In the genomic region with DNA sequence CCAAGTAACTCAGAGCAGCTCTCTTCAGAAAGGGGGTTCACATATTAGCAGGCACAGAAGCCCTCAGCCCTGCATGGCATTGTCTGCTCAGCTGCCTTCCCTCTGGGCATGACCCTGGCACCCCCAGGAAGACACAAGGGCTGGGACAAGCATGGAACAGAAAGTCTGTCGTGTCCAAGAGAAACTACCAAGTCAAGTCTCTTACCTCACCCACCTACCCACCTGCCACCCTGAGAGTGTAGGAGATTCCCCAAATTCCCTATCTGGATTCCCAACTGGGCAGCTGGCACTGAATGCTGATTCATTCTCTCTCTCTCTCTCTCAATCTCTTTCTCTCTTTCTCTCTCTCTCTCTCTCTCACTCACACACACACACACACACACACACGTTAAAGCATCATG, we compare ENCODE assay signal across 8 cellular contexts. TPM values are rescaled to one million over a fixed set of nuclear protein-coding genes. Genes with fewer than 3 reads are reported as not detected.
DNase-seq lines count a peak whose midpoint lies in the region; ATAC-seq and TF ChIP-seq lines count a peak whose summit lies in the region.

No MANE protein-coding gene starts in this region.

- H3K4me3 ChIP-seq in CD4-positive, alpha-beta memory T cell (ENCODE audit: low read length in 2 of 2): peak overlapping the region in 1 of 2 donors; percentile 15
- peak overlapping the region; percentile 38 for H3K4me3 ChIP-seq in Loucy (ENCODE audit: low read length, poor library complexity, severe bottlenecking)
- H3K4me3 ChIP-seq in coronary artery: peak overlapping the region; percentile 57
- H3K4me3 ChIP-seq in effector memory CD4-positive, alpha-beta T cell (ENCODE audit: insufficient read depth, low read depth, low read length, poor library complexity, severe bottlenecking): no peak overlapping the region

- H3K9me2 ChIP-seq in Loucy (replicated peaks; ENCODE audit: low read depth, low read length): no peaks in the 10 kb centered on the region

- H3K27ac ChIP-seq in CD4-positive, alpha-beta memory T cell (ENCODE audit: low read depth, low read length): peak overlapping the region; percentile 3
- peak overlapping the region; percentile 69 to 91 for H3K27ac ChIP-seq in coronary artery
- no peak overlapping the region for H3K27ac ChIP-seq in effector memory CD4-positive, alpha-beta T cell (ENCODE audit: insufficient read depth, low read length, poor library complexity, severe bottlenecking)

- H3K9ac ChIP-seq in Loucy (ENCODE audit: low read depth, low read length, poor library complexity, severe bottlenecking): no peak overlapping the region

- H3K36me3 ChIP-seq in CD4-positive, alpha-beta memory T cell (ENCODE audit: insufficient read depth, low read length): no peaks in the 10 kb centered on the region
- peaks cover 43% of the 10 kb centered on the region; the same call in 1 of the 2 replicates for H3K36me3 ChIP-seq in Loucy (ENCODE audit: insufficient read depth, low read length)
- H3K36me3 ChIP-seq in effector memory CD4-positive, alpha-beta T cell (ENCODE audit: control insufficient read depth, insufficient read depth, low read length): no peaks in the 10 kb centered on the region

- no peaks in the 10 kb centered on the region for H3K9me3 Mint-ChIP-seq in CD4-positive, alpha-beta memory T cell
- no peaks in the 10 kb centered on the region for H3K9me3 Mint-ChIP-seq in nephron progenitor cell

- CTCF ChIA-PET in CD4-positive, alpha-beta memory T cell (lab: Charles Lee; ENCODE audit: partially characterized antibody): interaction anchor here (1.0 to 4.1 kb wide), 3 partner anchors 17 to 211 kb away, joined by 3 to 15 read pairs (median 3); no protein-coding TSS in a partner anchor

- H3K4me1 Mint-ChIP-seq in CD4-positive, alpha-beta memory T cell: peaks cover 66 to 99% (median 83%) of the 10 kb centered on the region in 4 donors
- H3K4me1 Mint-ChIP-seq in nephron progenitor cell: peaks cover 98% of the 10 kb centered on the region

- no peak for ATAC-seq in GM18511 (IDR thresholded peaks at IDR 0.05; ENCODE audit: unreplicated experiment)

- peaks cover 93% of the 10 kb centered on the region for H4K20me1 ChIP-seq in Loucy (ENCODE audit: insufficient read depth, low read length, poor library complexity, severe bottlenecking)

- peaks cover 98% of the 10 kb centered on the region for H3K4me1 ChIP-seq in CD4-positive, alpha-beta memory T cell (ENCODE audit: insufficient read depth, low read length)
- peaks cover 68% of the 10 kb centered on the region for H3K4me1 ChIP-seq in Loucy (ENCODE audit: insufficient read depth, low read length, poor library complexity, severe bottlenecking)
- H3K4me1 ChIP-seq in effector memory CD4-positive, alpha-beta T cell (ENCODE audit: control insufficient read depth, insufficient read depth, low read length, poor library complexity, severe bottlenecking): peaks cover 86% of the 10 kb centered on the region

- TF ChIP-seq CTCF in Loucy (conservative IDR thresholded peaks at IDR 0.05; ENCODE audit: low read length): no peak
- no peak for TF ChIP-seq CTCF in coronary artery (IDR thresholded peaks at IDR 0.05)
- no peak for TF ChIP-seq CTCF in nephron progenitor cell (IDR thresholded peaks at IDR 0.05)

- peaks cover 0 to 18% of the 10 kb centered on the region in 2 donors for H3K36me3 Mint-ChIP-seq in CD4-positive, alpha-beta memory T cell
- peaks cover 6% of the 10 kb centered on the region for H3K36me3 Mint-ChIP-seq in nephron progenitor cell (ENCODE audit: low read depth)

- POLR2A ChIA-PET in CD4-positive, alpha-beta memory T cell (lab: Charles Lee; ENCODE audit: partially characterized antibody): interaction anchor here (1.5 to 9.5 kb wide), 4 partner anchors 10 to 30 kb away, joined by 3 to 118 read pairs (median 42); a partner anchor contains a TSS

- peaks cover 0 to 1% of the 10 kb centered on the region in 2 donors for H3K27me3 Mint-ChIP-seq in CD4-positive, alpha-beta memory T cell
- no peaks in the 10 kb centered on the region for H3K27me3 Mint-ChIP-seq in nephron progenitor cell (ENCODE audit: low read depth, poor library complexity)

- intact Hi-C loops in CD4-positive, alpha-beta memory T cell (cut with micrococcal nuclease): loop anchor here (2.0 to 10.0 kb wide), 3 partner anchors 20 to 87 kb away; no protein-coding TSS in a partner anchor

- peaks cover 98% of the 10 kb centered on the region for H3K79me2 ChIP-seq in Loucy (ENCODE audit: insufficient read depth, low read length)

- H3F3A ChIP-seq in Loucy (ENCODE audit: low read depth): no peaks in the 10 kb centered on the region

- H3K4me3 Mint-ChIP-seq in CD4-positive, alpha-beta memory T cell: peak overlapping the region; percentile 50 to 94 (median 74)
- H3K4me3 Mint-ChIP-seq in nephron progenitor cell: peak overlapping the region; percentile 77

- H2AFZ ChIP-seq in Loucy (ENCODE audit: low read length): no peak overlapping the region

- no peaks in the 10 kb centered on the region for H3K27me3 ChIP-seq in CD4-positive, alpha-beta memory T cell (ENCODE audit: insufficient read depth, low read length)
- H3K27me3 ChIP-seq in Loucy (ENCODE audit: insufficient read depth, low read length, poor library complexity, severe bottlenecking): no peaks in the 10 kb centered on the region
- no peaks in the 10 kb centered on the region for H3K27me3 ChIP-seq in effector memory CD4-positive, alpha-beta T cell (replicated peaks; ENCODE audit: control insufficient read depth, insufficient read depth, low read length, poor library complexity, severe bottlenecking)

- no peak for DNase-seq in CD4-positive, alpha-beta memory T cell
- DNase-seq in coronary artery (ENCODE audit: low spot score) (no peak), nephron progenitor cell (no peak), NCI-H526 treated with DMSO at 0.1 percent for 48 hours (lab: John Stamatoyannopoulos, UW) (no peak), mucosa of gallbladder (ENCODE audit: low spot score) (no peak)
- DNase-seq in effector memory CD4-positive, alpha-beta T cell: no peak

- peak overlapping the region; percentile 86 to 97 (median 95) for H3K27ac Mint-ChIP-seq in CD4-positive, alpha-beta memory T cell
- H3K27ac Mint-ChIP-seq in nephron progenitor cell: peak overlapping the region; percentile 75

- H3K4me2 ChIP-seq in Loucy (ENCODE audit: low read depth, low read length, poor library complexity, severe bottlenecking): peak overlapping the region; percentile 85

- H3K9me3 ChIP-seq in CD4-positive, alpha-beta memory T cell (ENCODE audit: control insufficient read depth in 1 of 2, low read length in 2 of 2): no peaks in the 10 kb centered on the region
- H3K9me3 ChIP-seq in Loucy (ENCODE audit: insufficient read depth, low read depth, low read length): no peaks in the 10 kb centered on the region
- no peaks in the 10 kb centered on the region for H3K9me3 ChIP-seq in effector memory CD4-positive, alpha-beta T cell (ENCODE audit: control insufficient read depth, low read length)

RNA-seq across cellular contexts. Expression of a gene that starts 21.6 kb away (rescaled TPM):
- 10 to 100 TPM; 31.0 to 31.2 TPM for total RNA-seq in CD4-positive, alpha-beta memory T cell
- polyA plus RNA-seq in CD4-positive, alpha-beta memory T cell: 1 to 10 TPM; 2.7 to 4.7 TPM
- total RNA-seq in mucosa of gallbladder: 20.0 TPM
